22 cellular contexts compared by ENCODE assay signal in genomic region chr4:42615131-42615776, GRCh38. TPM values are rescaled to one million over a fixed set of nuclear protein-coding genes. Genes with fewer than 3 reads are reported as not detected.
"Had no signal": no experiment of that assay in that cellular context is flagged by ENCODE, and none has a peak within 500 bp of the region (broad histone marks: within the 10 kb centered on the region; RNA-seq: fewer than 3 reads in every experiment).

No MANE protein-coding gene starts in this region.

- H2AFZ ChIP-seq: parathyroid adenoma had no signal

- H3K27ac ChIP-seq: foreskin keratinocyte, left lung, parathyroid adenoma, prostate gland, testis, tibial nerve, upper lobe of right lung, vagina had no signal

- ATAC-seq: foreskin keratinocyte; left lung; naive thymus-derived CD4-positive, alpha-beta T cell; stimulated activated naive CD8-positive, alpha-beta T cell treated with anti-CD3 and anti-CD28 coated beads, Interleukin-15, Interleukin-2, amounts not matched to agents 100 U/mL and 50 U/mL, for 24 hours; upper lobe of right lung had no signal

- H3K36me3 ChIP-seq: prostate gland, vagina had no signal

- H3K4me2 ChIP-seq: smooth muscle cell had no signal

- H3K9ac ChIP-seq: parathyroid adenoma had no signal

- H3K9me3 ChIP-seq: left lung, prostate gland, testis, tibial nerve, upper lobe of right lung, vagina had no signal

- DNase-seq: cerebellar nuclear complex; effector CD4-positive, alpha-beta T cell; endodermal cell; erythroblast; foreskin keratinocyte; head of caudate nucleus; islet precursor cell; left lung; mesendoderm; naive thymus-derived CD4-positive, alpha-beta T cell; nephron progenitor cell; stimulated activated CD4-positive, alpha-beta T cell treated with anti-CD3 and anti-CD28 coated beads, Interleukin-2, amount 100 ng/mL, for 48 hours; stimulated activated naive CD8-positive, alpha-beta T cell treated with anti-CD3 and anti-CD28 coated beads, Interleukin-15, Interleukin-2, amounts not matched to agents 100 U/mL and 50 U/mL, for 24 hours; testis; upper lobe of right lung had no signal

- H3K4me1 ChIP-seq: foreskin keratinocyte, left lung, prostate gland, upper lobe of right lung, vagina had no signal

- H3K4me3 ChIP-seq: left lung, lung, prostate gland, smooth muscle cell, testis, tibial nerve, upper lobe of right lung, vagina had no signal

- H3K79me2 ChIP-seq: parathyroid adenoma had no signal

- H3K4me1 Mint-ChIP-seq: nephron progenitor cell had no signal

- H3K27me3 ChIP-seq: foreskin keratinocyte, left lung, testis, tibial nerve, upper lobe of right lung, vagina had no signal

- H3K9me3 Mint-ChIP-seq: dendritic cell treated with granulocyte-macrophage colony-stimulating factor and Interleukin-4, amounts not matched to agents 40 ng/mL and 50 ng/mL, for 4 days; endodermal cell; naive thymus-derived CD4-positive, alpha-beta T cell had no signal

- H3K4me3 Mint-ChIP-seq: dendritic cell treated with granulocyte-macrophage colony-stimulating factor and Interleukin-4, amounts not matched to agents 40 ng/mL and 50 ng/mL, for 4 days; endodermal cell; naive thymus-derived CD4-positive, alpha-beta T cell; nephron progenitor cell had no signal

- H3K27ac Mint-ChIP-seq: dendritic cell treated with granulocyte-macrophage colony-stimulating factor and Interleukin-4, amounts not matched to agents 40 ng/mL and 50 ng/mL, for 4 days; endodermal cell; nephron progenitor cell had no signal

- H3K27me3 Mint-ChIP-seq: dendritic cell treated with granulocyte-macrophage colony-stimulating factor and Interleukin-4, amounts not matched to agents 40 ng/mL and 50 ng/mL, for 4 days; naive thymus-derived CD4-positive, alpha-beta T cell had no signal

RNA-seq across cellular contexts. Expression of gene ATP8A1, which starts 41.7 kb away (rescaled TPM):
- polyA plus RNA-seq: smooth muscle cell had no signal
